In the genomic region with DNA sequence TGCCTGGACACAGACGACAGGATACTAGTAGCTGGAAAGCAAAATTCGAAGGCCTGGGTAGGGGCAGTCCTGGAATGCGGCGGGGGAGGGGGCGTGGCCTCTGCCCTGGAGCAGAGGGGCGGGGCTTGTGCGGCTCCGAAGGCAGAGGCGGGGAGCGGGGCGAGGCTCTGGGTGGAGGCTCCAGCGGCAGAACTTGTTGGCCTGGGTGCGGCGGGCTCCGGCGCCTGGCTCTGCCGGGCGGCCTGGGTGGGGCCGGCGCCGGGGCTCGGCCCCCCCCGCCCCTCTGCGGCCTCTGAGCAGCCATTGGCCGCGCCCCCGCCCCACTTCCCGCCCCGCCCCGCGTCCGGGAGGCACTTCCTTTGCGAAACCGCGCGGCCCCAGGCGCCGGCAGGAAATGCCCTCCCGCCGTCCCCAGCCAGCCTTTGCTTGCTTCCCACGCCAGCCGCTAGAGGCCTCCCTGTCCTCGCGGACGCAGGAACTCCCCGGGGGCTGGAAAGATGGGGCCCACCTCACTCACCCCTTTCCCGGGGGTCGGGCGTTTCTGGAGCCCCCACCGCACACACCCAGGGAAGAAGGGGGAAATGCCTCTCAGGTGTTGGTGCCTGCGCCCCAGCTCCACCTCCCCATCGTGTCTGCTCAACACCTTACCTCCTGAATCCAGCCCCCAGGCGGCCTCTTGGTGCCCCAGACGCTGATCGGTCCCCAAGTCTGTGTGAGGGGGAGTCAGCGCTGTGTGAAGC, we compare ENCODE assay signal across 1 cellular context.
TF ChIP-seq lines count a peak whose summit lies in the region.

No MANE protein-coding gene starts in this region.

TF ChIP-seq in K562, 482 proteins besides CTCF, POLR2A, EP300 and RAD21 (continued from another document and continues in another):
- TF ChIP-seq ZFP30 (CRISPR knock-in tag; IDR thresholded peaks at IDR 0.05; ENCODE audit: borderline replicate concordance) (no peak), ZC3H4 (CRISPR knock-in tag; IDR thresholded peaks at IDR 0.05; ENCODE audit: borderline replicate concordance) (no peak), HNRNPH1 (optimal IDR thresholded peaks at IDR 0.05; ENCODE audit: low read depth, low read length) (no peak), NFXL1 (CRISPR knock-in tag; IDR thresholded peaks at IDR 0.05) (peak; percentile 64; the same call in 1 of the 2 replicates), FOSL1 (tag; conservative IDR thresholded peaks at IDR 0.05) (no peak), RAD51 (IDR thresholded peaks at IDR 0.05; ENCODE audit: borderline replicate concordance, low read depth) (no peak), FOXP1 (CRISPR knock-in tag; IDR thresholded peaks at IDR 0.05) (no peak), MYC (IDR thresholded peaks at IDR 0.05; ENCODE audit: low read depth, low read length) (peak; percentile 24; the same call in 1 of the 2 replicates), MYC (CRISPR knock-in tag; IDR thresholded peaks at IDR 0.05; ENCODE audit: borderline replicate concordance, low read depth) (peak; percentile 70; the same call in 1 of the 2 replicates), KAT8 (IDR thresholded peaks at IDR 0.05; ENCODE audit: low read depth) (no peak), CBX5 (IDR thresholded peaks at IDR 0.05; ENCODE audit: borderline replicate concordance, low read depth) (no peak), ARID1B (IDR thresholded peaks at IDR 0.05) (peak; percentile 32; the same call in 1 of the 2 replicates), HDAC1 (IDR thresholded peaks at IDR 0.05) (no peak), ZKSCAN8 (CRISPR knock-in tag; IDR thresholded peaks at IDR 0.05) (no peak), ZNF121 (CRISPR knock-in tag; conservative IDR thresholded peaks at IDR 0.05) (no peak), RREB1 (CRISPR knock-in tag; IDR thresholded peaks at IDR 0.05) (peak; percentile 81; the same call in 1 of the 2 replicates), EWSR1 (IDR thresholded peaks at IDR 0.05; ENCODE audit: borderline replicate concordance, low read depth, partially characterized antibody) (no peak), YY1 (IDR thresholded peaks at IDR 0.05; ENCODE audit: borderline replicate concordance in 1 of 3, control insufficient read depth in 1 of 3, extremely low read depth in 1 of 3, insufficient read depth in 3 of 3, insufficient read length in 1 of 3, insufficient replicate concordance in 2 of 3, low read depth in 1 of 3, low read length in 2 of 3) (peak in 2 of 3 experiments; percentile 41 to 62), HIVEP1 (CRISPR knock-in tag; IDR thresholded peaks at IDR 0.05) (0 out of 2 replicates have a peak, but pooled peaks have one; percentile 43), SPI1 (IDR thresholded peaks at IDR 0.05; ENCODE audit: borderline replicate concordance, low read depth, low read length) (peak; percentile 50; the same call in 1 of the 2 replicates), ATF7 (IDR thresholded peaks at IDR 0.05) (no peak), CUX1 (CRISPR knock-in tag; IDR thresholded peaks at IDR 0.05) (no peak), PYGO2 (tag; IDR thresholded peaks at IDR 0.05) (no peak), EZH2 (IDR thresholded peaks at IDR 0.05; ENCODE audit: borderline replicate concordance, low read depth, low read length) (no peak), CHD4 (IDR thresholded peaks at IDR 0.05; ENCODE audit: insufficient read depth, insufficient replicate concordance, low read depth, low read length, poor library complexity, severe bottlenecking) (no peak), EP400 (IDR thresholded peaks at IDR 0.05) (peak; percentile 63; the same call in 1 of the 2 replicates), ZNF165 (CRISPR knock-in tag; IDR thresholded peaks at IDR 0.05; ENCODE audit: borderline replicate concordance) (0 out of 2 replicates have a peak, but pooled peaks have one; percentile 27), TRIM25 (IDR thresholded peaks at IDR 0.05; ENCODE audit: borderline replicate concordance) (no peak), KDM2B (CRISPR knock-in tag; IDR thresholded peaks at IDR 0.05) (no peak), POLR2H (tag; IDR thresholded peaks at IDR 0.05; ENCODE audit: low read depth) (peak; percentile 79), CC2D1A (IDR thresholded peaks at IDR 0.05) (0 out of 2 replicates have a peak, but pooled peaks have one; percentile 35), ZNF717 (CRISPR knock-in tag; IDR thresholded peaks at IDR 0.05) (0 out of 2 replicates have a peak, but pooled peaks have one; percentile 70)
- TF ChIP-seq, protein P1, sequence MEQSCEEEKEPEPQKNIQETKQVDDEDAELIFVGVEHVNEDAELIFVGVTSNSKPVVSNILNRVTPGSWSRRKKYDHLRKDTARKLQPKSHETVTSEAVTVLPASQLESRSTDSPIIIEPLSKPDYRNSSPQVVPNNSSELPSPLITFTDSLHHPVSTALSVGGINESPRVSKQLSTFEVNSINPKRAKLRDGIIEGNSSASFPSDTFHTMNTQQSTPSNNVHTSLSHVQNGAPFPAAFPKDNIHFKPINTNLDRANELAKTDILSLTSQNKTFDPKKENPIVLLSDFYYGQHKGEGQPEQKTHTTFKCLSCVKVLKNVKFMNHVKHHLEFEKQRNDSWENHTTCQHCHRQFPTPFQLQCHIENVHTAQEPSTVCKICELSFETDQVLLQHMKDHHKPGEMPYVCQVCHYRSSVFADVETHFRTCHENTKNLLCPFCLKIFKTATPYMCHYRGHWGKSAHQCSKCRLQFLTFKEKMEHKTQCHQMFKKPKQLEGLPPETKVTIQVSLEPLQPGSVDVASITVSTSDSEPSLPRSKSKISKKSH (CRISPR knock-in tag; IDR thresholded peaks at IDR 0.05), result no peak
- TF ChIP-seq, protein P2, sequence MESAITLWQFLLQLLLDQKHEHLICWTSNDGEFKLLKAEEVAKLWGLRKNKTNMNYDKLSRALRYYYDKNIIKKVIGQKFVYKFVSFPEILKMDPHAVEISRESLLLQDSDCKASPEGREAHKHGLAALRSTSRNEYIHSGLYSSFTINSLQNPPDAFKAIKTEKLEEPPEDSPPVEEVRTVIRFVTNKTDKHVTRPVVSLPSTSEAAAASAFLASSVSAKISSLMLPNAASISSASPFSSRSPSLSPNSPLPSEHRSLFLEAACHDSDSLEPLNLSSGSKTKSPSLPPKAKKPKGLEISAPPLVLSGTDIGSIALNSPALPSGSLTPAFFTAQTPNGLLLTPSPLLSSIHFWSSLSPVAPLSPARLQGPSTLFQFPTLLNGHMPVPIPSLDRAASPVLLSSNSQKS (CRISPR knock-in tag; IDR thresholded peaks at IDR 0.05), result peak; percentile 65; the same call in 1 of the 2 replicates
- TF ChIP-seq, protein P3, sequence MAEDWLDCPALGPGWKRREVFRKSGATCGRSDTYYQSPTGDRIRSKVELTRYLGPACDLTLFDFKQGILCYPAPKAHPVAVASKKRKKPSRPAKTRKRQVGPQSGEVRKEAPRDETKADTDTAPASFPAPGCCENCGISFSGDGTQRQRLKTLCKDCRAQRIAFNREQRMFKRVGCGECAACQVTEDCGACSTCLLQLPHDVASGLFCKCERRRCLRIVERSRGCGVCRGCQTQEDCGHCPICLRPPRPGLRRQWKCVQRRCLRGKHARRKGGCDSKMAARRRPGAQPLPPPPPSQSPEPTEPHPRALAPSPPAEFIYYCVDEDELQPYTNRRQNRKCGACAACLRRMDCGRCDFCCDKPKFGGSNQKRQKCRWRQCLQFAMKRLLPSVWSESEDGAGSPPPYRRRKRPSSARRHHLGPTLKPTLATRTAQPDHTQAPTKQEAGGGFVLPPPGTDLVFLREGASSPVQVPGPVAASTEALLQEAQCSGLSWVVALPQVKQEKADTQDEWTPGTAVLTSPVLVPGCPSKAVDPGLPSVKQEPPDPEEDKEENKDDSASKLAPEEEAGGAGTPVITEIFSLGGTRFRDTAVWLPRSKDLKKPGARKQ (CRISPR knock-in tag; IDR thresholded peaks at IDR 0.05), result no peak
- TF ChIP-seq, protein P4, sequence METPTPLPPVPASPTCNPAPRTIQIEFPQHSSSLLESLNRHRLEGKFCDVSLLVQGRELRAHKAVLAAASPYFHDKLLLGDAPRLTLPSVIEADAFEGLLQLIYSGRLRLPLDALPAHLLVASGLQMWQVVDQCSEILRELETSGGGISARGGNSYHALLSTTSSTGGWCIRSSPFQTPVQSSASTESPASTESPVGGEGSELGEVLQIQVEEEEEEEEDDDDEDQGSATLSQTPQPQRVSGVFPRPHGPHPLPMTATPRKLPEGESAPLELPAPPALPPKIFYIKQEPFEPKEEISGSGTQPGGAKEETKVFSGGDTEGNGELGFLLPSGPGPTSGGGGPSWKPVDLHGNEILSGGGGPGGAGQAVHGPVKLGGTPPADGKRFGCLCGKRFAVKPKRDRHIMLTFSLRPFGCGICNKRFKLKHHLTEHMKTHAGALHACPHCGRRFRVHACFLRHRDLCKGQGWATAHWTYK (CRISPR knock-in tag; IDR thresholded peaks at IDR 0.05), result peak; percentile 54
